8 cellular contexts compared by ENCODE assay signal in genomic region chr5:73625905-73626811, GRCh38. TPM values are rescaled to one million over a fixed set of nuclear protein-coding genes. Genes with fewer than 3 reads are reported as not detected.
DNase-seq lines count a peak whose midpoint lies in the region; ATAC-seq and TF ChIP-seq lines count a peak whose summit lies in the region.

TSS of gene ARHGEF28 (plus strand) at chr5:73626196. CDS start at chr5:73684852, 58,656 bp downstream.

- H3K36me3 ChIP-seq in CD4-positive, CD25-positive, alpha-beta regulatory T cell (ENCODE audit: control insufficient read depth, insufficient read depth, low read length): no peaks in the 10 kb centered on the region
- H3K36me3 ChIP-seq in mucosa of rectum (ENCODE audit: control insufficient read depth in 2 of 2, insufficient read depth in 2 of 2, low read length in 2 of 2) (no peaks in the 10 kb centered on the region), suprapubic skin (no peaks in the 10 kb centered on the region), Karpas-422 (ENCODE audit: insufficient read depth, low read length) (no peaks in the 10 kb centered on the region)

- no peak for TF ChIP-seq EP300 in suprapubic skin (IDR thresholded peaks at IDR 0.05)

- no peak within 1 kb of the TSS for H3K4me2 ChIP-seq in Karpas-422 (ENCODE audit: low read depth, low read length, poor library complexity, severe bottlenecking)

- H3K9me3 Mint-ChIP-seq in CD4-positive, CD25-positive, alpha-beta regulatory T cell: peaks cover 0 to 2% (median 0%) of the 10 kb centered on the region in 7 donors
- no peaks in the 10 kb centered on the region for H3K9me3 Mint-ChIP-seq in activated CD4-positive, alpha-beta memory T cell treated with anti-CD3 and anti-CD28 coated beads for 36 hours

- CTCF ChIA-PET in activated CD4-positive, alpha-beta memory T cell treated with anti-CD3 and anti-CD28 coated beads for 36 hours (lab: Charles Lee): interaction anchor here (0.7 to 1.3 kb wide), 2 partner anchors 29 to 35 kb away, joined by 3 to 4 read pairs; no protein-coding TSS in a partner anchor

- POLR2A ChIA-PET in activated CD4-positive, alpha-beta memory T cell treated with anti-CD3 and anti-CD28 coated beads for 36 hours (lab: Charles Lee): no interaction called here

- no peak within 1 kb of the TSS for H2AFZ ChIP-seq in Karpas-422 (ENCODE audit: low read length)

- TF ChIP-seq CTCF in suprapubic skin (IDR thresholded peaks at IDR 0.05): no peak

- no CpG with 5 or more reads among the region's 97 CpGs for WGBS in suprapubic skin

- ATAC-seq in CD4-positive, CD25-positive, alpha-beta regulatory T cell (ENCODE audit: low read depth in 2 of 2): peak; percentile 34 to 50
- peak; percentile 29 for ATAC-seq in GM19468 (IDR thresholded peaks at IDR 0.05; ENCODE audit: extremely low read depth, unreplicated experiment)
- ATAC-seq in esophagus mucosa: peak; percentile 89

- peak in 1 of 3 donors; percentile 23 for DNase-seq in CD4-positive, CD25-positive, alpha-beta regulatory T cell
- peak; percentile 36 for DNase-seq in NCI-H1105 treated with DMSO at 0.1 percent for 48 hours (lab: John Stamatoyannopoulos, UW)
- DNase-seq in activated CD4-positive, alpha-beta memory T cell treated with anti-CD3 and anti-CD28 coated beads for 36 hours: peak; percentile 35
- DNase-seq in suprapubic skin (ENCODE audit: low spot score in 2 of 2): peak in 1 of 2 donors; percentile 68
- no peak for DNase-seq in Karpas-422

- TF ChIP-seq POLR2A in suprapubic skin (IDR thresholded peaks at IDR 0.05): peak in 1 of 2 donors; percentile 22

- H3K4me3 Mint-ChIP-seq in CD4-positive, CD25-positive, alpha-beta regulatory T cell: peak within 1 kb of the TSS; percentile 27 to 65 (median 46)
- peak within 1 kb of the TSS; percentile 45 for H3K4me3 Mint-ChIP-seq in activated CD4-positive, alpha-beta memory T cell treated with anti-CD3 and anti-CD28 coated beads for 36 hours

- intact Hi-C loops in activated CD4-positive, alpha-beta memory T cell treated with anti-CD3 and anti-CD28 coated beads for 36 hours (cut with micrococcal nuclease): no loop called here

- H3K27ac ChIP-seq in CD4-positive, CD25-positive, alpha-beta regulatory T cell (ENCODE audit: insufficient read depth, low read length, poor library complexity, severe bottlenecking): no peak within 1 kb of the TSS
- H3K27ac ChIP-seq in mucosa of rectum (ENCODE audit: low read depth in 2 of 2, low read length in 2 of 2): peak within 1 kb of the TSS; percentile 75 to 81
- H3K27ac ChIP-seq in suprapubic skin: peak within 1 kb of the TSS; percentile 90
- H3K27ac ChIP-seq in Karpas-422 (ENCODE audit: low read length): no peak within 1 kb of the TSS

- H4K20me1 ChIP-seq in Karpas-422 (ENCODE audit: insufficient read depth, low read depth, low read length): no peaks in the 10 kb centered on the region

- no peaks in the 10 kb centered on the region for H3K9me2 ChIP-seq in Karpas-422 (replicated peaks; ENCODE audit: insufficient read depth, low read length)

- H3K4me1 ChIP-seq in CD4-positive, CD25-positive, alpha-beta regulatory T cell (ENCODE audit: control insufficient read depth, insufficient read depth, low read length, poor library complexity, severe bottlenecking): peaks cover 13% of the 10 kb centered on the region
- peaks cover 0 to 15% of the 10 kb centered on the region in 2 donors for H3K4me1 ChIP-seq in mucosa of rectum (ENCODE audit: control insufficient read depth in 2 of 2, insufficient read depth in 2 of 2, low read length in 2 of 2)
- H3K4me1 ChIP-seq in suprapubic skin: peaks cover 17% of the 10 kb centered on the region
- no peaks in the 10 kb centered on the region for H3K4me1 ChIP-seq in Karpas-422 (ENCODE audit: low read length)

- peaks cover 38% of the 10 kb centered on the region for H3K27me3 ChIP-seq in CD4-positive, CD25-positive, alpha-beta regulatory T cell (ENCODE audit: control insufficient read depth, insufficient read depth, low read length)
- H3K27me3 ChIP-seq in mucosa of rectum (ENCODE audit: control insufficient read depth in 2 of 2, insufficient read depth in 2 of 2, low read length in 2 of 2): peaks cover 0 to 7% of the 10 kb centered on the region in 2 donors
- no peaks in the 10 kb centered on the region for H3K27me3 ChIP-seq in suprapubic skin
- no peaks in the 10 kb centered on the region for H3K27me3 ChIP-seq in Karpas-422 (ENCODE audit: low read length)

- H3K4me3 ChIP-seq in CD4-positive, CD25-positive, alpha-beta regulatory T cell (ENCODE audit: low read depth, low read length): no peak within 1 kb of the TSS
- H3K4me3 ChIP-seq in mucosa of rectum (ENCODE audit: low read length in 2 of 2) (peak within 1 kb of the TSS; percentile 78 to 79), suprapubic skin (peak within 1 kb of the TSS; percentile 72), Karpas-422 (ENCODE audit: low read length) (no peak within 1 kb of the TSS)

- peak within 1 kb of the TSS; percentile 60 to 81 for H3K9ac ChIP-seq in mucosa of rectum (ENCODE audit: low read depth in 1 of 2, low read length in 2 of 2)
- H3K9ac ChIP-seq in Karpas-422 (ENCODE audit: low read length): no peak within 1 kb of the TSS

- H3K27ac Mint-ChIP-seq in CD4-positive, CD25-positive, alpha-beta regulatory T cell: no peak within 1 kb of the TSS
- no peak within 1 kb of the TSS for H3K27ac Mint-ChIP-seq in activated CD4-positive, alpha-beta memory T cell treated with anti-CD3 and anti-CD28 coated beads for 36 hours

- peaks cover 0 to 5% (median 1%) of the 10 kb centered on the region in 4 donors for H3K4me1 Mint-ChIP-seq in CD4-positive, CD25-positive, alpha-beta regulatory T cell
- H3K4me1 Mint-ChIP-seq in activated CD4-positive, alpha-beta memory T cell treated with anti-CD3 and anti-CD28 coated beads for 36 hours (ENCODE audit: low read depth): peaks cover 2% of the 10 kb centered on the region

- H3K79me2 ChIP-seq in Karpas-422 (ENCODE audit: low read length): no peaks in the 10 kb centered on the region

- H3K9me3 ChIP-seq in CD4-positive, CD25-positive, alpha-beta regulatory T cell (ENCODE audit: control insufficient read depth in 2 of 2, low read length in 2 of 2): no peaks in the 10 kb centered on the region
- H3K9me3 ChIP-seq in mucosa of rectum (ENCODE audit: control insufficient read depth in 2 of 2, low read length in 2 of 2): no peaks in the 10 kb centered on the region
- no peaks in the 10 kb centered on the region for H3K9me3 ChIP-seq in suprapubic skin
- H3K9me3 ChIP-seq in Karpas-422 (ENCODE audit: low read length): no peaks in the 10 kb centered on the region

- H3K27me3 Mint-ChIP-seq in CD4-positive, CD25-positive, alpha-beta regulatory T cell: peaks cover 40% of the 10 kb centered on the region
- peaks cover 46% of the 10 kb centered on the region for H3K27me3 Mint-ChIP-seq in activated CD4-positive, alpha-beta memory T cell treated with anti-CD3 and anti-CD28 coated beads for 36 hours

- H3K36me3 Mint-ChIP-seq in CD4-positive, CD25-positive, alpha-beta regulatory T cell: no peaks in the 10 kb centered on the region
- H3K36me3 Mint-ChIP-seq in activated CD4-positive, alpha-beta memory T cell treated with anti-CD3 and anti-CD28 coated beads for 36 hours: no peaks in the 10 kb centered on the region

RNA-seq across cellular contexts. Expression of gene ARHGEF28, which starts in this region (rescaled TPM):
- not detected for total RNA-seq in CD4-positive, CD25-positive, alpha-beta regulatory T cell
- polyA plus RNA-seq in CD4-positive, CD25-positive, alpha-beta regulatory T cell: not detected
- total RNA-seq in activated CD4-positive, alpha-beta memory T cell treated with anti-CD3 and anti-CD28 coated beads for 36 hours: under 1 TPM; 0.05 to 0.12 TPM
- total RNA-seq in esophagus mucosa (7.8 TPM), suprapubic skin (100 to 1,000 TPM in 1 of 4 donors, 10 to 100 TPM in 3; 25.6 to 104 (median 39.1) TPM)
- not detected in 2 replicates for total RNA-seq in Karpas-422 (2014; rRNA removed; shearing (Covaris generic); ENCODE audit: low replicate concordance)

Comparison
In these comparisons a context has a peak if more than half of its experiments do, and no peak if none do; other contexts are left out.
1. Peak in ATAC-seq in CD4-positive, CD25-positive, alpha-beta regulatory T cell; RNA of the gene not detected or under 1 TPM.
2. Peak in DNase-seq in activated CD4-positive, alpha-beta memory T cell treated with anti-CD3 and anti-CD28 coated beads for 36 hours; RNA of the gene not detected or under 1 TPM.
3. ATAC-seq: peak in every context shown above with its lines; median percentile 89 in esophagus mucosa; 42 in CD4-positive, CD25-positive, alpha-beta regulatory T cell; 29 in GM19468.
4. H3K27ac ChIP-seq: peak in mucosa of rectum (2 of 2) and suprapubic skin (single experiment); none in CD4-positive, CD25-positive, alpha-beta regulatory T cell (single experiment) and Karpas-422 (single experiment).
5. H3K4me3 ChIP-seq: peak in mucosa of rectum (2 of 2) and suprapubic skin (single experiment); none in CD4-positive, CD25-positive, alpha-beta regulatory T cell (single experiment) and Karpas-422 (single experiment).